Comparison of ENCODE assay signal across 17 cellular contexts in the genomic region with DNA sequence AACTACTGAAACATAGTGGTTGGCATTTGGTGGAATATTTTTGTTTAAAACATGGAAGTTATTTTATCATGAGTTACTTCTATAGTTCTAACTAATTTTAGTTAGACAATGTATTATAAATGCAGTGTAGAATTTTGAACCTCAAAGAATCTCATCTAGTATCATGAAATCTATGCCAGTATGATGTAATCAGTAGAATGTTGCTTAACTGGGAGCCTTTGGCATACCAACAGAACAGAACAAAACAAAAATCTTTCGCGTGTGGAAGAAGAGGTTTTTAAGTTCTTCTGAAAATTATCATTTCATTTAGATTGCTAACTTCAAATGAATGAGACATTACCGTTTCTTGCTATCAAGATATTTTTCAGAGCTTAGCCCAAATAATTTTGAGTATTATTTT. TPM values are rescaled to one million over a fixed set of nuclear protein-coding genes. Genes with fewer than 3 reads are reported as not detected.
DNase-seq lines count a peak whose midpoint lies in the region; ATAC-seq and TF ChIP-seq lines count a peak whose summit lies in the region.
"Had no signal": no experiment of that assay in that cellular context is flagged by ENCODE, and none has a peak within 500 bp of the region (broad histone marks: within the 10 kb centered on the region; RNA-seq: fewer than 3 reads in every experiment).

No MANE protein-coding gene starts in this region.

- ATAC-seq in GM18858 (IDR thresholded peaks at IDR 0.05; ENCODE audit: unreplicated experiment) (no peak), foreskin keratinocyte (no peak)
- ATAC-seq: HCT116, Panc1 had no signal

- H3K27ac ChIP-seq in epithelial cell of prostate (peak overlapping the region; percentile 22), neutrophil (peak overlapping the region; percentile 28), foreskin keratinocyte (no peak overlapping the region)
- H3K27ac ChIP-seq: sigmoid colon had no signal

- no peaks in the 10 kb centered on the region for H3K9me3 ChIP-seq in neutrophil
- H3K9me3 ChIP-seq: sigmoid colon had no signal

- no peaks in the 10 kb centered on the region for H3K36me3 ChIP-seq in neutrophil

- H3K4me3 ChIP-seq in neutrophil (ENCODE audit: low read depth in 1 of 2, low read length in 1 of 2): no peak overlapping the region
- H3K4me3 ChIP-seq: sigmoid colon had no signal

- DNase-seq in AG09319 (ENCODE audit: extremely low read depth, low read depth): peak; percentile 30
- peak; percentile 28 for DNase-seq in LHCN-M2 (ENCODE audit: low read depth)
- no peak for DNase-seq in epithelial cell of prostate (ENCODE audit: low read depth, low spot score)
- DNase-seq in foreskin keratinocyte: no peak
- DNase-seq in T1000 (lab: John Stamatoyannopoulos, UW): no peak
- DNase-seq in NCI-H524 (lab: John Stamatoyannopoulos, UW): no peak
- DNase-seq: activated CD4-positive, alpha-beta T cell treated with anti-CD3 and anti-CD28 coated beads, Interleukin-2, amount 50 U/mL, for 48 hours; central memory CD4-positive, alpha-beta T cell; DMS 273 treated with DMSO at 0.1 percent for 48 hours; head of caudate nucleus; NCI-H2107; sigmoid colon; substantia nigra had no signal

- H3K27me3 ChIP-seq in neutrophil: no peaks in the 10 kb centered on the region
- H3K27me3 ChIP-seq in foreskin keratinocyte: no peaks in the 10 kb centered on the region
- H3K27me3 ChIP-seq: sigmoid colon had no signal

- H3K4me1 ChIP-seq in neutrophil (ENCODE audit: control insufficient read depth in 1 of 2, insufficient read depth in 1 of 2, low read depth in 1 of 2, low read length in 1 of 2) (peaks cover 4 to 7% of the 10 kb centered on the region in 2 experiments), foreskin keratinocyte (no peaks in the 10 kb centered on the region)

- no peak for TF ChIP-seq CTCF in AG09319 (IDR thresholded peaks at IDR 0.05; ENCODE audit: low read depth, low read length)
- TF ChIP-seq CTCF in neutrophil (IDR thresholded peaks at IDR 0.05): no peak
- TF ChIP-seq CTCF in foreskin keratinocyte (conservative IDR thresholded peaks at IDR 0.05): no peak

RNA-seq across cellular contexts. Expression of gene GOLGA4, which starts 29.7 kb away (rescaled TPM):
- total RNA-seq in LHCN-M2 (2014; rRNA removed) (45.5 and 69.5 TPM in 2 replicates), foreskin keratinocyte (72.8 and 74.1 TPM in 2 replicates)
- polyA plus RNA-seq in LHCN-M2 (2012): 15.8 TPM
- polyA plus RNA-seq in foreskin keratinocyte: 24.4 and 25.9 TPM in 2 replicates

Comparison
In these comparisons a context has a peak if more than half of its experiments do, and no peak if none do; other contexts are left out.
1. DNase-seq: peak in AG09319 (single experiment) and LHCN-M2 (single experiment); none in epithelial cell of prostate (single experiment), foreskin keratinocyte (0 of 2), T1000 (single experiment) and NCI-H524 (0 of 2).